Comparison of ENCODE assay signal across 25 cellular contexts in genomic region chr9:97376902-97377301, GRCh38. TPM values are rescaled to one million over a fixed set of nuclear protein-coding genes. Genes with fewer than 3 reads are reported as not detected.
DNase-seq lines count a peak whose midpoint lies in the region; ATAC-seq, FAIRE-seq and TF ChIP-seq lines count a peak whose summit lies in the region.
"Had no signal": no experiment of that assay in that cellular context is flagged by ENCODE, and none has a peak within 500 bp of the region (broad histone marks: within the 10 kb centered on the region; RNA-seq: fewer than 3 reads in every experiment).

No MANE protein-coding gene starts in this region.

- BruUV-seq in HepG2 (replicated peaks; lab: Mats Ljungman, UMichigan): no TSS peak

- H3K27me3 ChIP-seq in HepG2 (ENCODE audit: control insufficient read depth in 1 of 2, insufficient read depth in 2 of 2, low read length in 2 of 2) (no peaks in the 10 kb centered on the region), right lobe of liver (no peaks in the 10 kb centered on the region)
- H3K27me3 ChIP-seq: BE2C, BLaER1 had no signal

- POLR2A ChIA-PET in HepG2 (lab: Yijun Ruan, JAX): no interaction called here

- DNase-seq in HepG2 (ENCODE audit: low spot score) (no peak), right lobe of liver (no peak), mesenteric fat pad (ENCODE audit: low spot score) (peak; percentile 39), globus pallidus (ENCODE audit: low spot score) (no peak)
- DNase-seq in stimulated activated CD4-positive, alpha-beta T cell treated with anti-CD3 and anti-CD28 coated beads, Interleukin-4, amount 100 ng/mL, for 1 hour: no peak
- DNase-seq: 8988T; ACHN; BE2C; C1 segment of cervical spinal cord; CD4-positive, alpha-beta memory T cell; CD4-positive, CD25-positive, alpha-beta regulatory T cell; CD8-positive, alpha-beta memory T cell; COR-L47; DMS 273 treated with DMSO at 0.1 percent for 48 hours; DMS153; DMS53; DMS79; DND-41; EL; GDM1 had no signal

- H2AFZ ChIP-seq in HepG2 (ENCODE audit: low read length): no peak overlapping the region

- ATAC-seq in HepG2: no peak
- no peak for ATAC-seq in right lobe of liver
- ATAC-seq: GM12878 had no signal

- no peak overlapping the region for H3K9ac ChIP-seq in HepG2 (ENCODE audit: insufficient read depth, low read depth, low read length)
- H3K9ac ChIP-seq: BLaER1 had no signal

- in situ Hi-C loops in HepG2 (cut with HindIII; ENCODE audit: extremely low pct_ligation_motif_present, low pct_unique_long_range_greater_than_20kb): no loop called here

- no peaks in the 10 kb centered on the region for H3K79me2 ChIP-seq in HepG2 (ENCODE audit: insufficient read depth, low read length)

- no peak for TF ChIP-seq EP300 in HepG2 (IDR thresholded peaks at IDR 0.05; ENCODE audit: low read depth in 2 of 2, low read length in 2 of 2)
- no peak for TF ChIP-seq EP300 in HepG2 (CRISPR knock-in tag; IDR thresholded peaks at IDR 0.05; ENCODE audit: borderline replicate concordance)

- H3K4me3 ChIP-seq in HepG2 (replicated peaks in 1 of 3; ENCODE audit: insufficient read depth in 1 of 3, low read depth in 2 of 3, low read length in 3 of 3) (no peak overlapping the region), right lobe of liver (no peak overlapping the region)
- H3K4me3 ChIP-seq: BLaER1, GM12878 had no signal

- no peak for TF ChIP-seq POLR2A in HepG2 (IDR thresholded peaks at IDR 0.05; ENCODE audit: insufficient read depth in 1 of 2, low read depth in 2 of 2, low read length in 2 of 2)
- TF ChIP-seq POLR2A in right lobe of liver (IDR thresholded peaks at IDR 0.05): no peak

- H3K36me3 ChIP-seq in HepG2 (replicated peaks in 1 of 2; ENCODE audit: control insufficient read depth in 1 of 2, insufficient read depth in 2 of 2, low read length in 2 of 2) (no peaks in the 10 kb centered on the region; a peak in 1 of 5 replicates), right lobe of liver (no peaks in the 10 kb centered on the region)
- H3K36me3 ChIP-seq: BE2C, BLaER1 had no signal

- H4K20me1 ChIP-seq in HepG2 (ENCODE audit: insufficient read depth, low read length): no peaks in the 10 kb centered on the region
- H4K20me1 ChIP-seq: BLaER1 had no signal

- TF ChIP-seq CTCF in HepG2 (CRISPR knock-in tag; IDR thresholded peaks at IDR 0.05): no peak
- TF ChIP-seq CTCF in right lobe of liver (IDR thresholded peaks at IDR 0.05): no peak

- CTCF ChIA-PET in HepG2 (lab: Yijun Ruan, JAX; ENCODE audit: low intra/inter-chr PET ratio, low total read pairs): no interaction called here

- intact Hi-C loops in HepG2 (cut with micrococcal nuclease; ENCODE audit: unreplicated experiment): no loop called here
- intact Hi-C loops in right lobe of liver (cut with DNase I): no loop called here

- H3K4me1 ChIP-seq in HepG2 (ENCODE audit: insufficient read depth, low read length): peaks cover 67% of the 10 kb centered on the region
- H3K4me1 ChIP-seq in right lobe of liver: peaks cover 0 to 6% (median 3%) of the 10 kb centered on the region in 4 donors
- H3K4me1 ChIP-seq: BE2C, BLaER1 had no signal

- H3K4me2 ChIP-seq in HepG2 (ENCODE audit: low read depth, low read length): no peak overlapping the region
- H3K4me2 ChIP-seq: BLaER1 had no signal

- 91% methylated on average over 6 of the region's 6 CpGs for WGBS in HepG2 (ENCODE audit: low lambda C conversion rate)
- 85% methylated on average over 3 of the region's 6 CpGs for WGBS in right lobe of liver (ENCODE audit: insufficient coverage, low coverage, low lambda C conversion rate, missing lambda C conversion rate)

- H3K27ac ChIP-seq in HepG2 (ENCODE audit: extremely low read length, insufficient read depth, low read length) (no peak overlapping the region), right lobe of liver (no peak overlapping the region)
- H3K27ac ChIP-seq: BLaER1 had no signal

- FAIRE-seq in HepG2 (lab: Jason Lieb, UNC): no peak
- FAIRE-seq: A204.1, GM12878, GM12892, GM18507 had no signal

- TF ChIP-seq RAD21 in HepG2 (CRISPR knock-in tag; IDR thresholded peaks at IDR 0.05): no peak

- H3K9me3 ChIP-seq in HepG2 (ENCODE audit: low read length): no peaks in the 10 kb centered on the region
- H3K9me3 ChIP-seq in right lobe of liver: no peaks in the 10 kb centered on the region
- H3K9me3 ChIP-seq: BE2C, BLaER1 had no signal

TF ChIP-seq in HepG2, 621 proteins besides CTCF, POLR2A, EP300 and RAD21:
- TF ChIP-seq ZNF124 (CRISPR knock-in tag; IDR thresholded peaks at IDR 0.05) (no peak), CBX5 (CRISPR knock-in tag; IDR thresholded peaks at IDR 0.05; ENCODE audit: borderline replicate concordance) (no peak), SP4 (CRISPR knock-in tag; IDR thresholded peaks at IDR 0.05) (no peak), ZNF564 (CRISPR knock-in tag; IDR thresholded peaks at IDR 0.05) (no peak), ZNF17 (CRISPR knock-in tag; IDR thresholded peaks at IDR 0.05) (no peak)
- TF ChIP-seq, protein P1, sequence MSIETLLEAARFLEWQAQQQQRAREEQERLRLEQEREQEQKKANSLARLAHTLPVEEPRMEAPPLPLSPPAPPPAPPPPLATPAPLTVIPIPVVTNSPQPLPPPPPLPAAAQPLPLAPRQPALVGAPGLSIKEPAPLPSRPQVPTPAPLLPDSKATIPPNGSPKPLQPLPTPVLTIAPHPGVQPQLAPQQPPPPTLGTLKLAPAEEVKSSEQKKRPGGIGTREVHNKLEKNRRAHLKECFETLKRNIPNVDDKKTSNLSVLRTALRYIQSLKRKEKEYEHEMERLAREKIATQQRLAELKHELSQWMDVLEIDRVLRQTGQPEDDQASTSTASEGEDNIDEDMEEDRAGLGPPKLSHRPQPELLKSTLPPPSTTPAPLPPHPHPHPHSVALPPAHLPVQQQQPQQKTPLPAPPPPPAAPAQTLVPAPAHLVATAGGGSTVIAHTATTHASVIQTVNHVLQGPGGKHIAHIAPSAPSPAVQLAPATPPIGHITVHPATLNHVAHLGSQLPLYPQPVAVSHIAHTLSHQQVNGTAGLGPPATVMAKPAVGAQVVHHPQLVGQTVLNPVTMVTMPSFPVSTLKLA (IDR thresholded peaks at IDR 0.05): peak; percentile 58

RNA-seq across cellular contexts. Expression of gene TDRD7, which starts 35.0 kb away (rescaled TPM):
- 15.5 and 21.7 TPM in 2 replicates for total RNA-seq in HepG2 (2016; rRNA removed; fragmentation: Illumina TruSeq; extraction: Trizol)
- total RNA-seq in HepG2 (2016; cell fraction: cytosol; rRNA removed; fragmentation: Illumina TruSeq; extraction: Trizol; ENCODE audit: low read depth): 1.6 and 2.6 TPM in 2 replicates
- 15.0 and 22.9 TPM in 2 replicates for total RNA-seq in HepG2 (2016; cell fraction: insoluble cytoplasmic fraction; rRNA removed; fragmentation: Illumina TruSeq; extraction: Trizol)
- 5.1 and 6.1 TPM in 2 replicates for total RNA-seq in HepG2 (2016; cell fraction: membrane; rRNA removed; fragmentation: Illumina TruSeq; extraction: Trizol)
- total RNA-seq in HepG2 (2016; cell fraction: nucleus; rRNA removed; fragmentation: Illumina TruSeq; extraction: Trizol): 15.3 and 16.3 TPM in 2 replicates
- 9.8 and 10.3 TPM in 2 replicates for polyA plus RNA-seq in HepG2 (2011; rRNA removed)
- polyA plus RNA-seq in HepG2 (2011; cell fraction: cytosol; rRNA removed): 4.9 and 7.9 TPM in 2 replicates
- 8.9 and 10.2 TPM in 2 replicates for polyA plus RNA-seq in HepG2 (2011; cell fraction: nucleus; rRNA removed)
- polyA plus RNA-seq in HepG2 (2012): 11.0 and 11.8 TPM in 2 replicates
- 0.72 and 0.84 TPM in 2 replicates for polyA plus RNA-seq in HepG2 (2016; cell fraction: cytosol; fragmentation: Illumina TruSeq; extraction: Trizol; ENCODE audit: low read depth)
- polyA plus RNA-seq in HepG2 (2016; cell fraction: insoluble cytoplasmic fraction; fragmentation: Illumina TruSeq; extraction: Trizol; ENCODE audit: low read depth): 15.1 and 16.3 TPM in 2 replicates
- 1.6 and 1.8 TPM in 2 replicates for polyA plus RNA-seq in HepG2 (2016; cell fraction: membrane; fragmentation: Illumina TruSeq; extraction: Trizol; ENCODE audit: low read depth)
- polyA plus RNA-seq in HepG2 (2016; cell fraction: nucleus; fragmentation: Illumina TruSeq; extraction: Trizol; ENCODE audit: insufficient read depth, low read depth): 15.5 and 20.4 TPM in 2 replicates
- 0.87 and 4.8 TPM in 2 replicates for polyA minus RNA-seq in HepG2 (2011; rRNA and poly(A)+ RNA removed; ENCODE audit: low replicate concordance)
- 8.4 TPM in 2 replicates for polyA minus RNA-seq in HepG2 (2011; cell fraction: cytosol; rRNA and poly(A)+ RNA removed)
- polyA minus RNA-seq in HepG2 (2011; cell fraction: nucleus; rRNA and poly(A)+ RNA removed): 22.1 and 28.2 TPM in 2 replicates
- total RNA-seq in right lobe of liver: 1 to 10 TPM; 4.2 to 8.7 (median 6.8) TPM
- 15.1 TPM for total RNA-seq in mesenteric fat pad
